ENCODE assay signal across 26 cellular contexts in genomic region chr9:132740526-132741309, GRCh38.
"Had no signal": no experiment of that assay in that cellular context is flagged by ENCODE, and none has a peak within 500 bp of the region (broad histone marks: within the 10 kb centered on the region; RNA-seq: fewer than 3 reads in every experiment).

No MANE protein-coding gene starts in this region.

- H3K27me3 ChIP-seq: right atrium auricular region, right lobe of liver had no signal

- H3K9me3 ChIP-seq: heart left ventricle, left lung, mucosa of descending colon, neutrophil, right atrium auricular region, right lobe of liver, tibial nerve, uterus had no signal

- H3K4me3 ChIP-seq: heart left ventricle, left lung, lung, mucosa of descending colon, right atrium auricular region, right lobe of liver, skin epidermis, tibial nerve, uterus had no signal

- DNase-seq: heart left ventricle; hypothalamus; immature natural killer cell; kidney; left colon; midbrain; naive thymus-derived CD4-positive, alpha-beta T cell; occipital lobe; stimulated activated CD4-positive, alpha-beta T cell treated with anti-CD3 and anti-CD28 coated beads, Interleukin-1b, Interleukin-23, amount 100 ng/mL, for 48 hours; stimulated activated CD4-positive, alpha-beta T cell treated with anti-CD3 and anti-CD28 coated beads, Interleukin-2, amount 100 ng/mL, for 48 hours; stimulated activated CD4-positive, alpha-beta T cell treated with anti-CD3 and anti-CD28 coated beads, Interleukin-4, amount 100 ng/mL, for 4 hours; stimulated activated CD8-positive, alpha-beta memory T cell treated with anti-CD3 and anti-CD28 coated beads, Interleukin-4, amount 100 ng/mL, for 48 hours; stimulated activated naive CD4-positive, alpha-beta T cell treated with Interleukin-2 at 50 U/mL for 16 hours; stimulated activated naive CD8-positive, alpha-beta T cell treated with anti-CD3 and anti-CD28 coated beads, Interleukin-15, amount 100 ng/mL, for 72 hours; substantia nigra; uterus had no signal

- H3K27ac ChIP-seq: heart left ventricle, left lung, neutrophil, parathyroid adenoma, right atrium auricular region, right lobe of liver, skin epidermis, tibial nerve, uterus had no signal

- H3K4me1 ChIP-seq: left lung, parathyroid adenoma, right atrium auricular region, right lobe of liver, uterus had no signal

- ATAC-seq: heart left ventricle; left lung; naive thymus-derived CD4-positive, alpha-beta T cell; right lobe of liver; stimulated activated memory B cell treated with anti-CD40 and anti-IgM and Interleukin-4, amounts not matched to agents 10 μg/mL and 1 μg/mL and 100 μg/mL, for 72 hours; stimulated activated naive CD8-positive, alpha-beta T cell treated with anti-CD3 and anti-CD28 coated beads, Interleukin-15, amount 100 ng/mL, for 72 hours had no signal

- H3K36me3 ChIP-seq: heart left ventricle, left lung, neutrophil, right atrium auricular region, right lobe of liver, tibial nerve, uterus had no signal
